In the genomic region with DNA sequence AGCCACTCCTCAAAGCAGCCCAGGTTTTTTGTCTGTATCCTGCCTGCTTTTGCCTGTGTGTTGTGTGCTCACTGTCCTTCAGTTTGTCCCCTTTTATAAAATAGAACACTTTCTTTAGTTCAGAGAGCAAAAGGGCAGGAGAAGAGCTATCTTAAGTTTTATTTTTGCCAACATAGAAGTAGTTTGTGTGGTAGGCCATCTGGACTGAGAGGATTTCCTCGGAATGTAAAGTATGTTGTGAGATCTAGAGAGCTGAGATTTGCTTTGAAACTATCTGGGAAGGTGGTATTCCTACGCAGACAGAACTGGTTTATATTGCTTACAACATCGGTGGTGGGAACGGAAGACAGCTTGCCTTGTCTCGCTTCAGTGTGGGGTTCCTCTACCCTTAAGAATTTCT, we compare ENCODE assay signal across 14 cellular contexts.
A peak's percentile ranks its signal among the peaks of the same experiment; 100 is the strongest.
DNase-seq lines count a peak whose midpoint lies in the region; ATAC-seq and TF ChIP-seq lines count a peak whose summit lies in the region.
"Had no signal": no experiment of that assay in that cellular context is flagged by ENCODE, and none has a peak within 500 bp of the region (broad histone marks: within the 10 kb centered on the region; RNA-seq: fewer than 3 reads in every experiment).

No MANE protein-coding gene starts in this region.

- ATAC-seq in left lung, result peak; percentile 53

- intact Hi-C loops in left lung (cut with DNase I), result no loop called here

- H3K9ac ChIP-seq in neuronal stem cell (ENCODE audit: low read depth, low read length, poor library complexity), result no peak overlapping the region

- DNase-seq in activated naive CD4-positive, alpha-beta T cell treated with anti-CD3 and anti-CD28 coated beads, Interleukin-2, amount 10 ng/mL, durations not matched to agents 7 days and 5 days, result no peak
- DNase-seq in cardiac fibroblast (ENCODE audit: low read depth in 2 of 2), result peak; percentile 46 to 72
- no peak for DNase-seq in left lung
- no peak for DNase-seq in type B pancreatic cell (ENCODE audit: extremely low spot score, unreplicated experiment)
- no peak for DNase-seq in DMS 273 treated with DMSO at 0.1 percent for 48 hours (lab: John Stamatoyannopoulos, UW)
- DNase-seq in NCI-H2196 (lab: John Stamatoyannopoulos, UW; ENCODE audit: unreplicated experiment), result no peak
- DNase-seq in neuronal stem cell (ENCODE audit: low spot score), result no peak
- DNase-seq: activated CD4-positive, CD25-positive, alpha-beta regulatory T cell; aorta; H7; KG1; naive B cell had no signal

- H3K4me3 ChIP-seq in cardiac fibroblast (replicated peaks in 1 of 2; ENCODE audit: low read depth in 2 of 2, low read length in 2 of 2) (no peak overlapping the region), left lung (no peak overlapping the region), neuronal stem cell (ENCODE audit: low read length in 2 of 2) (no peak overlapping the region)
- H3K4me3 ChIP-seq: tibial nerve had no signal

- peaks cover 2% of the 10 kb centered on the region for H3K79me1 ChIP-seq in neuronal stem cell (ENCODE audit: low read depth, low read length)

- WGBS in neuronal stem cell (ENCODE audit: extremely low coverage in 2 of 2, insufficient read length in 2 of 2, insufficient replicate concordance in 1 of 2), 2 donors, result no CpG with 5 or more reads among the region's 5 CpGs

- no peak overlapping the region for H2BK120ac ChIP-seq in neuronal stem cell (ENCODE audit: low read depth, low read length)

- peaks cover 8% of the 10 kb centered on the region for H3K36me3 Mint-ChIP-seq in activated naive CD4-positive, alpha-beta T cell treated with anti-CD3 and anti-CD28 coated beads, Interleukin-2, amount 50 U/mL, for 24 hours
- H3K36me3 Mint-ChIP-seq in activated naive CD4-positive, alpha-beta T cell treated with anti-CD3 and anti-CD28 coated beads, Interleukin-2, amount 10 ng/mL, durations not matched to agents 7 days and 5 days, result peaks cover 13% of the 10 kb centered on the region
- H3K36me3 Mint-ChIP-seq in type B pancreatic cell, result peaks cover 4% of the 10 kb centered on the region

- H2AFZ ChIP-seq in neuronal stem cell (ENCODE audit: low read length), result no peak overlapping the region

- no peak overlapping the region for H3K14ac ChIP-seq in neuronal stem cell (ENCODE audit: low read length)

- no peak overlapping the region for H2BK12ac ChIP-seq in neuronal stem cell (ENCODE audit: low read length)

- H3K27me3 ChIP-seq in left lung (no peaks in the 10 kb centered on the region), neuronal stem cell (ENCODE audit: control insufficient read depth in 3 of 3, insufficient read depth in 3 of 3, low read depth in 1 of 3, low read length in 3 of 3) (no peaks in the 10 kb centered on the region)
- H3K27me3 ChIP-seq: tibial nerve had no signal

- peak overlapping the region; percentile 15 for H3K27ac Mint-ChIP-seq in activated naive CD4-positive, alpha-beta T cell treated with anti-CD3 and anti-CD28 coated beads, Interleukin-2, amount 50 U/mL, for 24 hours
- H3K27ac Mint-ChIP-seq in activated naive CD4-positive, alpha-beta T cell treated with anti-CD3 and anti-CD28 coated beads, Interleukin-2, amount 10 ng/mL, durations not matched to agents 7 days and 5 days, result no peak overlapping the region
- H3K27ac Mint-ChIP-seq in type B pancreatic cell, result peak overlapping the region; percentile 6

- no peaks in the 10 kb centered on the region for H3K27me3 Mint-ChIP-seq in activated naive CD4-positive, alpha-beta T cell treated with anti-CD3 and anti-CD28 coated beads, Interleukin-2, amount 50 U/mL, for 24 hours
- no peaks in the 10 kb centered on the region for H3K27me3 Mint-ChIP-seq in activated naive CD4-positive, alpha-beta T cell treated with anti-CD3 and anti-CD28 coated beads, Interleukin-2, amount 10 ng/mL, durations not matched to agents 7 days and 5 days
- H3K27me3 Mint-ChIP-seq in type B pancreatic cell, result no peaks in the 10 kb centered on the region
- H3K27me3 Mint-ChIP-seq: naive B cell had no signal

- no peak overlapping the region for H3K23ac ChIP-seq in neuronal stem cell (ENCODE audit: low read depth, low read length, poor library complexity)

- H3K27ac ChIP-seq in left lung (no peak overlapping the region), neuronal stem cell (replicated peaks; ENCODE audit: low read length) (no peak overlapping the region)

- H3K4me2 ChIP-seq in neuronal stem cell (ENCODE audit: insufficient read depth, low read length, poor library complexity, severe bottlenecking), result no peak overlapping the region

- H4K91ac ChIP-seq in neuronal stem cell (ENCODE audit: low read depth, low read length, poor library complexity), result no peak overlapping the region

- no peak overlapping the region for H2BK5ac ChIP-seq in neuronal stem cell (ENCODE audit: low read length)

- no peak overlapping the region for H3K4me3 Mint-ChIP-seq in activated naive CD4-positive, alpha-beta T cell treated with anti-CD3 and anti-CD28 coated beads, Interleukin-2, amount 50 U/mL, for 24 hours
- H3K4me3 Mint-ChIP-seq in activated naive CD4-positive, alpha-beta T cell treated with anti-CD3 and anti-CD28 coated beads, Interleukin-2, amount 10 ng/mL, durations not matched to agents 7 days and 5 days, result no peak overlapping the region
- H3K4me3 Mint-ChIP-seq in type B pancreatic cell, result no peak overlapping the region

- peaks cover 76% of the 10 kb centered on the region for H3K4me1 Mint-ChIP-seq in activated naive CD4-positive, alpha-beta T cell treated with anti-CD3 and anti-CD28 coated beads, Interleukin-2, amount 50 U/mL, for 24 hours
- H3K4me1 Mint-ChIP-seq in activated naive CD4-positive, alpha-beta T cell treated with anti-CD3 and anti-CD28 coated beads, Interleukin-2, amount 10 ng/mL, durations not matched to agents 7 days and 5 days, result peaks cover 27% of the 10 kb centered on the region
- peaks cover 33% of the 10 kb centered on the region for H3K4me1 Mint-ChIP-seq in type B pancreatic cell (ENCODE audit: unreplicated experiment)

- H3K36me3 ChIP-seq in left lung (no peaks in the 10 kb centered on the region), neuronal stem cell (replicated peaks in 1 of 2; ENCODE audit: control insufficient read depth in 2 of 2, insufficient read depth in 2 of 2, low read length in 2 of 2) (no peaks in the 10 kb centered on the region)
- H3K36me3 ChIP-seq: tibial nerve had no signal

- no peak overlapping the region for H3K4ac ChIP-seq in neuronal stem cell (ENCODE audit: low read length)

- no peak overlapping the region for H3K18ac ChIP-seq in neuronal stem cell (ENCODE audit: low read length)

- CTCF ChIA-PET in activated naive CD4-positive, alpha-beta T cell treated with anti-CD3 and anti-CD28 coated beads, Interleukin-2, amount 10 ng/mL, durations not matched to agents 7 days and 5 days (lab: Charles Lee), result interaction anchor here (1.7 kb wide), 1 partner anchor 135 kb away, joined by 3 read pairs; no protein-coding TSS in a partner anchor

- no peak overlapping the region for H2AK5ac ChIP-seq in neuronal stem cell (ENCODE audit: low read depth, low read length)

- H3K4me1 ChIP-seq in left lung, result peaks cover 6 to 22% of the 10 kb centered on the region in 2 donors
- peaks cover 0 to 6% of the 10 kb centered on the region in 2 donors for H3K4me1 ChIP-seq in neuronal stem cell (ENCODE audit: control insufficient read depth in 2 of 2, insufficient read depth in 1 of 2, low read depth in 1 of 2, low read length in 2 of 2)

- no peak overlapping the region for H2BK15ac ChIP-seq in neuronal stem cell (ENCODE audit: low read length)

- H3K9me3 ChIP-seq in left lung, result no peaks in the 10 kb centered on the region
- H3K9me3 ChIP-seq in neuronal stem cell (replicated peaks in 1 of 2; ENCODE audit: control insufficient read depth in 2 of 2, insufficient read depth in 1 of 2, low read depth in 1 of 2, low read length in 2 of 2), result no peaks in the 10 kb centered on the region
- H3K9me3 ChIP-seq: tibial nerve had no signal

- H3K9me3 Mint-ChIP-seq in activated naive CD4-positive, alpha-beta T cell treated with anti-CD3 and anti-CD28 coated beads, Interleukin-2, amount 50 U/mL, for 24 hours, result no peaks in the 10 kb centered on the region
- H3K9me3 Mint-ChIP-seq in activated naive CD4-positive, alpha-beta T cell treated with anti-CD3 and anti-CD28 coated beads, Interleukin-2, amount 10 ng/mL, durations not matched to agents 7 days and 5 days, result no peaks in the 10 kb centered on the region
- no peaks in the 10 kb centered on the region for H3K9me3 Mint-ChIP-seq in type B pancreatic cell
- H3K9me3 Mint-ChIP-seq: naive B cell had no signal

- no peak for TF ChIP-seq CTCF in cardiac fibroblast (IDR thresholded peaks at IDR 0.05; ENCODE audit: low read depth, low read length)
- TF ChIP-seq CTCF in left lung (IDR thresholded peaks at IDR 0.05), result no peak
- TF ChIP-seq CTCF in type B pancreatic cell (conservative IDR thresholded peaks at IDR 0.05), result no peak

- H4K8ac ChIP-seq in neuronal stem cell (ENCODE audit: low read depth, low read length), result no peak overlapping the region

Comparison
In these comparisons a context has a peak if more than half of its experiments do, and no peak if none do; other contexts are left out.
1. DNase-seq: peak in cardiac fibroblast (2 of 2); none in activated naive CD4-positive, alpha-beta T cell treated with anti-CD3 and anti-CD28 coated beads, Interleukin-2, amount 10 ng/mL, durations not matched to agents 7 days and 5 days (single experiment), left lung (0 of 2), type B pancreatic cell (single experiment), DMS 273 treated with DMSO at 0.1 percent for 48 hours (single experiment), NCI-H2196 (single experiment) and neuronal stem cell (single experiment).